ENCODE assay signal across 18 cellular contexts in genomic region chr4:22471419-22471818, GRCh38.
"Had no signal": no experiment of that assay in that cellular context is flagged by ENCODE, and none has a peak within 500 bp of the region (broad histone marks: within the 10 kb centered on the region; RNA-seq: fewer than 3 reads in every experiment).

No MANE protein-coding gene starts in this region.

- H3K4me1 ChIP-seq: prostate gland had no signal

- FAIRE-seq: islet of Langerhans had no signal

- H3K36me3 ChIP-seq: brain microvascular endothelial cell, prostate gland, stomach had no signal

- H3K9me3 ChIP-seq: esophagus muscularis mucosa, prostate gland, stomach had no signal

- H3K27ac ChIP-seq: brain microvascular endothelial cell, esophagus muscularis mucosa, prostate gland, stomach had no signal

- H3K27me3 ChIP-seq: brain microvascular endothelial cell, esophagus muscularis mucosa, stomach had no signal

- H3K4me3 ChIP-seq: esophagus muscularis mucosa, prostate gland, stomach had no signal

- ATAC-seq: activated CD4-positive, CD25-positive, alpha-beta regulatory T cell treated with anti-CD3 and anti-CD28 coated beads, Interleukin-2, amount 50 U/mL, for 24 hours; activated CD8-positive, alpha-beta T cell treated with anti-CD3 and anti-CD28 coated beads, Interleukin-2, amount 10 ng/mL, durations not matched to agents 7 days and 5 days; activated T-cell treated with anti-CD3 and anti-CD28 coated beads, Interleukin-2, amount 50 U/mL, for 4 hours; left colon; sciatic nerve; stimulated activated effector memory CD8-positive, alpha-beta T cell treated with anti-CD3 and anti-CD28 coated beads, Interleukin-12 subunit alpha, Interleukin-12 subunit beta, amount 100 ng/mL, for 72 hours had no signal

- DNase-seq: activated CD4-positive, alpha-beta T cell treated with anti-CD3 and anti-CD28 coated beads, Interleukin-2, amount 10 ng/mL, durations not matched to agents 7 days and 5 days; activated CD8-positive, alpha-beta T cell treated with anti-CD3 and anti-CD28 coated beads, Interleukin-2, amount 10 ng/mL, durations not matched to agents 7 days and 5 days; activated effector memory CD4-positive, alpha-beta T cell treated with Interleukin-2 at 50 U/mL for 16 hours; activated naive CD4-positive, alpha-beta T cell treated with anti-CD3 and anti-CD28 coated beads, Interleukin-2, amount 50 U/mL, for 16 hours; activated T-cell treated with anti-CD3 and anti-CD28 coated beads, Interleukin-2, amount 50 U/mL, for 4 hours; aorta; brain microvascular endothelial cell; effector CD4-positive, alpha-beta T cell; hippocampal formation; left colon; stimulated activated CD4-positive, alpha-beta T cell treated with anti-CD3 and anti-CD28 coated beads, Interleukin-4, amount 100 ng/mL, for 24 hours; stomach had no signal
